Comparison of ENCODE assay signal across 22 cellular contexts in genomic region chr5:168655316-168655715, GRCh38.
"Had no signal": no experiment of that assay in that cellular context is flagged by ENCODE, and none has a peak within 500 bp of the region (broad histone marks: within the 10 kb centered on the region; RNA-seq: fewer than 3 reads in every experiment).

No MANE protein-coding gene starts in this region.

- H3K36me3 ChIP-seq: adrenal gland, ascending aorta, heart right ventricle, lower lobe of right lung, sigmoid colon, uterus had no signal

- ATAC-seq: activated CD4-positive, CD25-positive, alpha-beta regulatory T cell treated with anti-CD3 and anti-CD28 coated beads, Interleukin-2, amount 50 U/mL, for 24 hours; activated CD8-positive, alpha-beta T cell treated with anti-CD3 and anti-CD28 coated beads, Interleukin-2, amount 10 ng/mL, durations not matched to agents 7 days and 5 days; activated naive CD4-positive, alpha-beta T cell treated with anti-CD3 and anti-CD28 coated beads, Interleukin-2, amount 50 U/mL, for 72 hours; heart right ventricle; left lobe of liver; lower lobe of right lung; naive thymus-derived CD8-positive, alpha-beta T cell; T-cell had no signal

- H3K36me3 Mint-ChIP-seq: activated naive CD4-positive, alpha-beta T cell treated with anti-CD3 and anti-CD28 coated beads, Interleukin-2, amount 50 U/mL, for 72 hours; naive thymus-derived CD8-positive, alpha-beta T cell; T-cell had no signal

- H3K4me1 Mint-ChIP-seq: activated CD4-positive, alpha-beta T cell treated with anti-CD3 and anti-CD28 coated beads, Interleukin-2, amount 10 ng/mL, durations not matched to agents 24 days and 14 days; central memory CD8-positive, alpha-beta T cell; naive thymus-derived CD8-positive, alpha-beta T cell; T-cell had no signal

- H3K4me1 ChIP-seq: ascending aorta, lower lobe of right lung, uterus had no signal

- H3K9me3 ChIP-seq: adrenal gland, ascending aorta, heart right ventricle, lower lobe of right lung, sigmoid colon, uterus had no signal

- DNase-seq: activated CD4-positive, alpha-beta T cell treated with anti-CD3 and anti-CD28 coated beads, Interleukin-2, amount 10 ng/mL, durations not matched to agents 24 days and 14 days; activated CD8-positive, alpha-beta T cell treated with anti-CD3 and anti-CD28 coated beads, Interleukin-2, amount 10 ng/mL, durations not matched to agents 7 days and 5 days; activated gamma-delta T cell treated with Interleukin-2 at 50 U/mL for 16 hours; adrenal gland; dorsolateral prefrontal cortex; heart right ventricle; kidney; lower lobe of right lung; naive thymus-derived CD8-positive, alpha-beta T cell; retina; sigmoid colon; stimulated activated CD4-positive, alpha-beta T cell treated with anti-CD3 and anti-CD28 coated beads, Interleukin-4, amount 100 ng/mL, for 4 hours; T-cell; uterus had no signal

- H3K4me3 Mint-ChIP-seq: activated CD4-positive, alpha-beta T cell treated with anti-CD3 and anti-CD28 coated beads, Interleukin-2, amount 10 ng/mL, durations not matched to agents 24 days and 14 days; activated CD8-positive, alpha-beta T cell treated with anti-CD3 and anti-CD28 coated beads, Interleukin-2, amount 10 ng/mL, durations not matched to agents 7 days and 5 days; central memory CD8-positive, alpha-beta T cell; naive thymus-derived CD8-positive, alpha-beta T cell; stimulated activated naive CD8-positive, alpha-beta T cell treated with anti-CD3 and anti-CD28 coated beads, Interleukin-15, Interleukin-2, amounts not matched to agents 100 ng/mL and 50 ng/mL, for 24 hours; T-cell; T-helper 2 cell treated with Interferon-gamma antibody and Interleukin-4, amounts not matched to agents 5 μg/mL and 100 μg/mL, for 36 hours had no signal

- H3K4me3 ChIP-seq: adrenal gland, ascending aorta, dorsolateral prefrontal cortex, heart right ventricle, lower lobe of right lung, sigmoid colon, uterus had no signal

- H3K9me3 Mint-ChIP-seq: activated CD4-positive, alpha-beta T cell treated with anti-CD3 and anti-CD28 coated beads, Interleukin-2, amount 10 ng/mL, durations not matched to agents 24 days and 14 days; activated naive CD4-positive, alpha-beta T cell treated with anti-CD3 and anti-CD28 coated beads, Interleukin-2, amount 50 U/mL, for 72 hours; central memory CD8-positive, alpha-beta T cell; naive thymus-derived CD8-positive, alpha-beta T cell; stimulated activated naive CD8-positive, alpha-beta T cell treated with anti-CD3 and anti-CD28 coated beads, Interleukin-15, Interleukin-2, amounts not matched to agents 100 ng/mL and 50 ng/mL, for 24 hours; T-cell; T-helper 2 cell treated with Interferon-gamma antibody and Interleukin-4, amounts not matched to agents 5 μg/mL and 100 μg/mL, for 36 hours had no signal

- H3K27ac ChIP-seq: ascending aorta, lower lobe of right lung, VCaP had no signal

- H3K27ac Mint-ChIP-seq: activated CD4-positive, alpha-beta T cell treated with anti-CD3 and anti-CD28 coated beads, Interleukin-2, amount 10 ng/mL, durations not matched to agents 24 days and 14 days; activated CD8-positive, alpha-beta T cell treated with anti-CD3 and anti-CD28 coated beads, Interleukin-2, amount 10 ng/mL, durations not matched to agents 7 days and 5 days; activated naive CD4-positive, alpha-beta T cell treated with anti-CD3 and anti-CD28 coated beads, Interleukin-2, amount 50 U/mL, for 72 hours; naive thymus-derived CD8-positive, alpha-beta T cell; stimulated activated naive CD8-positive, alpha-beta T cell treated with anti-CD3 and anti-CD28 coated beads, Interleukin-15, Interleukin-2, amounts not matched to agents 100 ng/mL and 50 ng/mL, for 24 hours; T-cell; T-helper 2 cell treated with Interferon-gamma antibody and Interleukin-4, amounts not matched to agents 5 μg/mL and 100 μg/mL, for 36 hours had no signal

- H3K27me3 ChIP-seq: adrenal gland, ascending aorta, dorsolateral prefrontal cortex, heart right ventricle, sigmoid colon, uterus had no signal
